In the genomic region with DNA sequence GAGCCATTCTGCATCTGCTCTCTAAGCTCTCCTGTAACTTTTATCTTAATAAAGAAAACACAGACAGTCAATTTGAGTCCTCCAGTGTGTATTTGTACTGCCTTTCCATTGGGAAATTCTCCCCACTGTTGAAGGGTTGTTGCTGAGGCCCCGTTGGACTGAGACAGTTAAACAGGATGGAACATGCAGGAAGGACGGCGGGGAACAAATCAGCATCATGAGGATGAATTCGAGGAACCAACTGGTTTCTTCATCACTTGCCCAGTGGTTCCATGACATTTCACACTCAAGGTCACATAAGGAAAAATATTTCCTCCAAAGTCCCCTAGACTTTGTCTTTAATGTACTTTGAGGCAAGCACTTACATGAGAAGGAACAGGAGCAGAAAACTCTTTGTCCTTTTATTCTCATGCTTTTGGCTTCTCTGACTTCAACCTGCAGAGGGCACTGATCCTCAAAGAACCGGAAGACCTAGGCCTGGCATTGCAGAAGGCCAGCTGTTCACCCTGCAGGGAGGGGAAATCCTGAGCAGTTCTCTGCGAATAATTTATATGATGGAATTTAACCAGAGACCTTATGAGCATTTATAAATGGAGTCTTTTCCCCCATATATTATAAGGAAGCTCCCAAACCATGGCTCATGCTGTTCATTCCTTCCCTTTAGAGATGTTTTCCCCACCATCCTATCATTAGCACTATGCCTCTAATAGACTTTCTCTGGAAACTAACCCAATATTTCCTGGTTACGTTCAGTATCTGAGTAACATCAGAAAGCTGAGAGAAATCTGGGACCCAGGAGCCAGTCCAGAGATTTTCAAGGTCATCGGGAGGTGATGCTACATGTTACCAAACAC, we compare ENCODE assay signal across 8 cellular contexts. TPM values are rescaled to one million over a fixed set of nuclear protein-coding genes. Genes with fewer than 3 reads are reported as not detected.
DNase-seq lines count a peak whose midpoint lies in the region; ATAC-seq, FAIRE-seq and TF ChIP-seq lines count a peak whose summit lies in the region.

No MANE protein-coding gene starts in this region.

- no peaks in the 10 kb centered on the region for H3K27me3 ChIP-seq in pancreas

- CTCF ChIA-PET in activated CD8-positive, alpha-beta T cell treated with anti-CD3 and anti-CD28 coated beads, Interleukin-2, amount 10 ng/mL, durations not matched to agents 7 days and 5 days (lab: Charles Lee) = interaction anchor here (0.7 to 4.6 kb wide), 10 partner anchors 9 to 251 kb away, joined by 3 to 79 read pairs (median 4); a partner anchor contains a TSS

- no peak overlapping the region for H3K4me3 Mint-ChIP-seq in activated CD8-positive, alpha-beta T cell treated with anti-CD3 and anti-CD28 coated beads, Interleukin-2, amount 10 ng/mL, durations not matched to agents 7 days and 5 days

- WGBS in pancreas, 2 donors = 28 to 30% methylated on average over 8 of the region's 8 CpGs

- H3K9me3 ChIP-seq in pancreas = no peaks in the 10 kb centered on the region

- POLR2A ChIA-PET in activated CD8-positive, alpha-beta T cell treated with anti-CD3 and anti-CD28 coated beads, Interleukin-2, amount 10 ng/mL, durations not matched to agents 7 days and 5 days (lab: Charles Lee) = no interaction called here

- no peaks in the 10 kb centered on the region for H3K9me3 Mint-ChIP-seq in activated CD8-positive, alpha-beta T cell treated with anti-CD3 and anti-CD28 coated beads, Interleukin-2, amount 10 ng/mL, durations not matched to agents 7 days and 5 days (ENCODE audit: insufficient read depth)

- intact Hi-C loops in pancreas (cut with DNase I) = loop anchor here in 2 of 3 donors (5.0 to 10.0 kb wide), 2 partner anchors 210 to 217 kb away; a partner anchor contains a TSS

- H3K36me3 Mint-ChIP-seq in activated CD8-positive, alpha-beta T cell treated with anti-CD3 and anti-CD28 coated beads, Interleukin-2, amount 10 ng/mL, durations not matched to agents 7 days and 5 days (ENCODE audit: low read depth) = no peaks in the 10 kb centered on the region

- peak; percentile 82 for DNase-seq in ELF-1 (ENCODE audit: low read depth, low spot score)
- DNase-seq in NCI-H345 treated with DMSO at 0.1 percent for 48 hours (lab: John Stamatoyannopoulos, UW; ENCODE audit: unreplicated experiment) = peak; percentile 71
- DNase-seq in activated CD8-positive, alpha-beta T cell treated with anti-CD3 and anti-CD28 coated beads, Interleukin-2, amount 10 ng/mL, durations not matched to agents 7 days and 5 days = peak; percentile 67
- peak; percentile 71 for DNase-seq in foreskin melanocyte
- DNase-seq in pancreas = peak in 4 of 6 donors; percentile 52 to 80 (median 66)
- DNase-seq in T-helper 9 cell = no peak

- H3K36me3 ChIP-seq in pancreas = no peaks in the 10 kb centered on the region

- peaks cover 4% of the 10 kb centered on the region for H3K27me3 Mint-ChIP-seq in activated CD8-positive, alpha-beta T cell treated with anti-CD3 and anti-CD28 coated beads, Interleukin-2, amount 10 ng/mL, durations not matched to agents 7 days and 5 days (ENCODE audit: low read depth)

- H3K27ac ChIP-seq in pancreas = peak overlapping the region in 2 of 4 donors; percentile 5 to 28

- H3K4me1 Mint-ChIP-seq in activated CD8-positive, alpha-beta T cell treated with anti-CD3 and anti-CD28 coated beads, Interleukin-2, amount 10 ng/mL, durations not matched to agents 7 days and 5 days (ENCODE audit: low read depth) = peaks cover 7% of the 10 kb centered on the region

- peak; percentile 45 for FAIRE-seq in pancreas (lab: Jason Lieb, UNC)

- TF ChIP-seq CTCF in pancreas (IDR thresholded peaks at IDR 0.05) = peak; percentile 28 to 55 (median 50)

- H3K4me1 ChIP-seq in pancreas = no peaks in the 10 kb centered on the region

- no peak overlapping the region for H3K27ac Mint-ChIP-seq in activated CD8-positive, alpha-beta T cell treated with anti-CD3 and anti-CD28 coated beads, Interleukin-2, amount 10 ng/mL, durations not matched to agents 7 days and 5 days

- ATAC-seq in GM21360 (IDR thresholded peaks at IDR 0.05; ENCODE audit: unreplicated experiment) (peak; percentile 86), HG03469 (IDR thresholded peaks at IDR 0.05; ENCODE audit: unreplicated experiment) (peak; percentile 93), pancreas (peak; percentile 91 to 96 (median 94))
- ATAC-seq in activated CD8-positive, alpha-beta T cell treated with anti-CD3 and anti-CD28 coated beads, Interleukin-2, amount 10 ng/mL, durations not matched to agents 7 days and 5 days = peak; percentile 84

- no peak overlapping the region for H3K4me3 ChIP-seq in pancreas

RNA-seq across cellular contexts. Expression of a gene that starts 55.2 kb away (rescaled TPM):
- total RNA-seq in activated CD8-positive, alpha-beta T cell treated with anti-CD3 and anti-CD28 coated beads, Interleukin-2, amount 10 ng/mL, durations not matched to agents 7 days and 5 days = not detected
- 1 to 10 TPM in 2 of 6 donors, under 1 TPM in 4; 0.23 to 1.7 (median 0.48) TPM for total RNA-seq in pancreas
- under 1 TPM; 0.08 to 0.56 TPM for polyA plus RNA-seq in pancreas
